13 cellular contexts compared by ENCODE assay signal in the genomic region with DNA sequence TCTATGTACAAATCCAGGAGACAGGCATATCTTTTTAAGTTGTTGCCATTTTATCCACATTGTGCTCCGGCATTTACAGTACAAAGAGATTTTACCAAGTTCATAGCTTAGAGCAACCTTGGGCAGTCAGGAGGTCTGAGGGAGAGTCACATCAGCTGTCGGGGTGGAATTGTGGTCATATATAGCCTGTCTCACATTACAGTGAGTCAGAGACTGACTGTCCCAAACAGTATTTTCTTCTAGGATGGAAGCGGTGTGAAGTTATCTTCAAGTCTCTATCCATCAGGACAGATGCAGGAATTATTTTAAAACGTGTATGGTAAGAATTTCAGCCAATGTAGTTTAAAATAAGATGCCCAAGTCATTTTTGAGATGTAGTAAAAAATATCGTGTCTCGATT. TPM values are rescaled to one million over a fixed set of nuclear protein-coding genes. Genes with fewer than 3 reads are reported as not detected.
DNase-seq lines count a peak whose midpoint lies in the region; ATAC-seq and TF ChIP-seq lines count a peak whose summit lies in the region.
"Had no signal": no experiment of that assay in that cellular context is flagged by ENCODE, and none has a peak within 500 bp of the region (broad histone marks: within the 10 kb centered on the region; RNA-seq: fewer than 3 reads in every experiment).

No MANE protein-coding gene starts in this region.

- no peak overlapping the region for H3K4me2 ChIP-seq in PC-3 (ENCODE audit: low read length)
- H3K4me2 ChIP-seq: BLaER1 had no signal

- no peak overlapping the region for H2AFZ ChIP-seq in PC-3 (ENCODE audit: low read length)

- peak; percentile 100 for ATAC-seq in PC-3
- peak; percentile 49 for ATAC-seq in left lung
- ATAC-seq in GM19023 (IDR thresholded peaks at IDR 0.05; ENCODE audit: unreplicated experiment), result no peak

- H3K27me3 ChIP-seq in PC-3 (ENCODE audit: low read length), result no peaks in the 10 kb centered on the region
- H3K27me3 ChIP-seq in left lung, result no peaks in the 10 kb centered on the region
- H3K27me3 ChIP-seq in WERI-Rb-1 (ENCODE audit: insufficient read depth, low read depth, severe bottlenecking), result no peaks in the 10 kb centered on the region
- H3K27me3 ChIP-seq: BLaER1, ovary had no signal

- intact Hi-C loops in PC-3 (cut with micrococcal nuclease), result no loop called here
- intact Hi-C loops in left lung (cut with DNase I), result no loop called here

- H3K4me3 ChIP-seq in PC-3 (ENCODE audit: low read length) (no peak overlapping the region), left lung (no peak overlapping the region), WERI-Rb-1 (ENCODE audit: low read depth, low read length) (no peak overlapping the region)
- H3K4me3 ChIP-seq: BLaER1, ovary had no signal

- H3K9ac ChIP-seq in PC-3 (ENCODE audit: low read length), result no peak overlapping the region
- H3K9ac ChIP-seq: BLaER1 had no signal

- peaks cover 14% of the 10 kb centered on the region for H3K4me1 ChIP-seq in PC-3 (ENCODE audit: insufficient read depth, low read length)
- no peaks in the 10 kb centered on the region for H3K4me1 ChIP-seq in left lung
- H3K4me1 ChIP-seq: BLaER1 had no signal

- TF ChIP-seq CTCF in PC-3 (conservative IDR thresholded peaks at IDR 0.05; ENCODE audit: low read depth, low read length), result no peak
- no peak for TF ChIP-seq CTCF in left lung (IDR thresholded peaks at IDR 0.05)
- no peak for TF ChIP-seq CTCF in WERI-Rb-1 (IDR thresholded peaks at IDR 0.05; ENCODE audit: low read depth, low read length)

- no peaks in the 10 kb centered on the region for H3K9me2 ChIP-seq in PC-3 (replicated peaks; ENCODE audit: low read length)

- CTCF ChIA-PET in PC-3 (lab: Charles Lee), result interaction anchor here (0.6 kb wide), 1 partner anchor 67 kb away, joined by 3 read pairs; no protein-coding TSS in a partner anchor

- POLR2A ChIA-PET in PC-3 (lab: Charles Lee; ENCODE audit: unreplicated experiment), result no interaction called here

- H3K36me3 ChIP-seq in PC-3 (ENCODE audit: low read depth, low read length) (no peaks in the 10 kb centered on the region), left lung (peaks cover 0 to 3% of the 10 kb centered on the region in 2 donors), WERI-Rb-1 (no peaks in the 10 kb centered on the region)
- H3K36me3 ChIP-seq: BLaER1, ovary had no signal

- BruUV-seq in PC-3 (replicated peaks; lab: Mats Ljungman, UMichigan), result no TSS peak

- no peaks in the 10 kb centered on the region for H3K9me3 ChIP-seq in PC-3 (ENCODE audit: low read length)
- no peaks in the 10 kb centered on the region for H3K9me3 ChIP-seq in left lung
- no peaks in the 10 kb centered on the region for H3K9me3 ChIP-seq in WERI-Rb-1 (ENCODE audit: severe bottlenecking)
- H3K9me3 ChIP-seq: BLaER1, ovary had no signal

- peak; percentile 71 for DNase-seq in COLO829 (ENCODE audit: low spot score)
- peak; percentile 67 for DNase-seq in PC-3
- peak; percentile 66 for DNase-seq in dedifferentiated amniotic fluid mesenchymal stem cell (ENCODE audit: extremely low spot score)
- no peak for DNase-seq in left lung
- no peak for DNase-seq in GOT3 (lab: John Stamatoyannopoulos, UW)
- no peak for DNase-seq in SKM-1 treated with dmso at 0.1 percent for 144 hours (lab: John Stamatoyannopoulos, UW; ENCODE audit: unreplicated experiment)
- no peak for DNase-seq in WERI-Rb-1
- DNase-seq: activated CD4-positive, alpha-beta T cell treated with anti-CD3 and anti-CD28 coated beads, Interleukin-2, amount 10 ng/mL, durations not matched to agents 24 days and 14 days; activated naive CD4-positive, alpha-beta T cell treated with anti-CD3 and anti-CD28 coated beads, Interleukin-2, amount 10 ng/mL, durations not matched to agents 7 days and 5 days; ovary; SHP77 had no signal

- H3K27ac ChIP-seq in PC-3 (ENCODE audit: low read length), result no peak overlapping the region
- no peak overlapping the region for H3K27ac ChIP-seq in left lung
- H3K27ac ChIP-seq in WERI-Rb-1, result no peak overlapping the region
- H3K27ac ChIP-seq: BLaER1, ovary had no signal

- no peaks in the 10 kb centered on the region for H3F3A ChIP-seq in PC-3 (ENCODE audit: low read length, unreplicated experiment)

- H4K20me1 ChIP-seq in PC-3 (ENCODE audit: low read length), result no peaks in the 10 kb centered on the region
- H4K20me1 ChIP-seq: BLaER1 had no signal

- no peaks in the 10 kb centered on the region for H3K79me2 ChIP-seq in PC-3 (ENCODE audit: low read length)

RNA-seq across cellular contexts. Expression of gene GPRC5B, which starts 53.0 kb away (rescaled TPM):
- 5.5 and 12.4 TPM in 2 replicates for total RNA-seq in PC-3 (2014; rRNA removed)
- 10 to 100 TPM; 10.3 to 14.1 TPM for total RNA-seq in left lung

Comparison
In these comparisons a context has a peak if more than half of its experiments do, and no peak if none do; other contexts are left out.
1. DNase-seq: peak in COLO829 (single experiment), PC-3 (single experiment) and dedifferentiated amniotic fluid mesenchymal stem cell (single experiment); none in left lung (0 of 2), GOT3 (single experiment), SKM-1 treated with dmso at 0.1 percent for 144 hours (single experiment) and WERI-Rb-1 (single experiment).